7 cellular contexts compared by ENCODE assay signal in genomic region chr4:179867300-179867878, GRCh38.
A peak's percentile ranks its signal among the peaks of the same experiment; 100 is the strongest.
DNase-seq lines count a peak whose midpoint lies in the region; ATAC-seq, FAIRE-seq and TF ChIP-seq lines count a peak whose summit lies in the region.

No MANE protein-coding gene starts in this region.

- no peak overlapping the region for H3K9ac ChIP-seq in OCI-LY1 (ENCODE audit: low read length)
- H3K9ac ChIP-seq in K562 (ENCODE audit: insufficient read depth in 1 of 2, low read depth in 2 of 2, low read length in 2 of 2): no peak overlapping the region

- peak; percentile 82 for TF ChIP-seq CTCF in OCI-LY1 (IDR thresholded peaks at IDR 0.05; ENCODE audit: low read length)
- peak; percentile 22 to 48 (median 35); a peak in 4 of 6 replicates for TF ChIP-seq CTCF in K562 (IDR thresholded peaks at IDR 0.05 in 2 of 3, conservative IDR thresholded peaks at IDR 0.05 in 1 of 3; ENCODE audit: insufficient read depth in 2 of 3, low read depth in 1 of 3, low read length in 3 of 3)
- TF ChIP-seq CTCF in gastrocnemius medialis (IDR thresholded peaks at IDR 0.05 in 4 of 5, conservative IDR thresholded peaks at IDR 0.05 in 1 of 5): no peak

- DNase-seq in GM03348 (ENCODE audit: low spot score) (peak; percentile 7), K562 (ENCODE audit: extremely low read depth in 1 of 4, low spot score in 3 of 4) (peak; percentile 8 to 54 (median 14)), medulla oblongata (ENCODE audit: extremely low spot score) (peak; percentile 61), gastrocnemius medialis (no peak)

- H3K4me1 ChIP-seq in OCI-LY1 (ENCODE audit: insufficient read depth, low read length, severe bottlenecking): no peaks in the 10 kb centered on the region
- no peaks in the 10 kb centered on the region for H3K4me1 ChIP-seq in K562 (replicated peaks in 1 of 2; ENCODE audit: control insufficient read depth in 2 of 2, insufficient read depth in 2 of 2, low read length in 2 of 2)
- no peaks in the 10 kb centered on the region for H3K4me1 ChIP-seq in gastrocnemius medialis

- ATAC-seq in GM19463 (IDR thresholded peaks at IDR 0.05; ENCODE audit: unreplicated experiment) (peak; percentile 99), HG03439 (IDR thresholded peaks at IDR 0.05; ENCODE audit: unreplicated experiment) (peak; percentile 89), K562 (peak; percentile 74), gastrocnemius medialis (no peak)

- POLR2A ChIA-PET in K562 (lab: Yijun Ruan, JAX): no interaction called here

- H3K36me3 ChIP-seq in OCI-LY1 (ENCODE audit: insufficient read depth, low read length) (no peaks in the 10 kb centered on the region), K562 (ENCODE audit: control insufficient read depth, insufficient read depth, low read length) (no peaks in the 10 kb centered on the region), gastrocnemius medialis (no peaks in the 10 kb centered on the region)

- H3F3A ChIP-seq in OCI-LY1 (ENCODE audit: insufficient read depth, low read length): no peaks in the 10 kb centered on the region

- H3K27ac ChIP-seq in OCI-LY1 (ENCODE audit: low read depth, low read length, poor library complexity, severe bottlenecking) (no peak overlapping the region), K562 (ENCODE audit: extremely low read depth, low read depth, low read length) (no peak overlapping the region), gastrocnemius medialis (no peak overlapping the region)

- H2AFZ ChIP-seq in OCI-LY1 (ENCODE audit: low read length) (no peak overlapping the region), K562 (ENCODE audit: low read depth, low read length) (no peak overlapping the region)

- H3K4me2 ChIP-seq in OCI-LY1 (ENCODE audit: low read length) (no peak overlapping the region), K562 (ENCODE audit: insufficient read depth, low read length) (no peak overlapping the region)

- H4K20me1 ChIP-seq in OCI-LY1 (ENCODE audit: insufficient read depth, low read length) (no peaks in the 10 kb centered on the region), K562 (replicated peaks; ENCODE audit: control insufficient read depth, insufficient read depth, low read length) (no peaks in the 10 kb centered on the region)

- FAIRE-seq in K562 (lab: Jason Lieb, UNC): no peak

- 5% methylated on average over 6 of the region's 6 CpGs for WGBS in K562 (ENCODE audit: insufficient coverage, low coverage, missing lambda C conversion rate)

- peak in 1 of 2 experiments; percentile 55; a peak in 2 of 4 replicates for TF ChIP-seq RAD21 in K562 (CRISPR knock-in tag; conservative IDR thresholded peaks at IDR 0.05 in 1 of 2, IDR thresholded peaks at IDR 0.05 in 1 of 2)

- H3K9me1 ChIP-seq in K562 (ENCODE audit: control insufficient read depth, insufficient read depth, low read length): no peaks in the 10 kb centered on the region

- no peaks in the 10 kb centered on the region for H3K9me3 ChIP-seq in OCI-LY1 (ENCODE audit: low read length)
- H3K9me3 ChIP-seq in K562 (replicated peaks; ENCODE audit: control insufficient read depth, insufficient read depth, low read depth, low read length): no peaks in the 10 kb centered on the region
- no peaks in the 10 kb centered on the region for H3K9me3 ChIP-seq in gastrocnemius medialis

- no peaks in the 10 kb centered on the region for H3K9me2 ChIP-seq in OCI-LY1 (ENCODE audit: low read depth, low read length)

- TF ChIP-seq POLR2A in K562 (conservative IDR thresholded peaks at IDR 0.05) (no peak), gastrocnemius medialis (IDR thresholded peaks at IDR 0.05) (no peak)

- no TSS peak for BruUV-seq in K562 (replicated peaks; lab: Mats Ljungman, UMichigan)

- H3K79me2 ChIP-seq in OCI-LY1 (ENCODE audit: insufficient read depth, low read length) (no peaks in the 10 kb centered on the region), K562 (ENCODE audit: control insufficient read depth, insufficient read depth, low read length) (no peaks in the 10 kb centered on the region)

- H3K27me3 ChIP-seq in OCI-LY1 (ENCODE audit: insufficient read depth, low read length): no peaks in the 10 kb centered on the region
- no peaks in the 10 kb centered on the region for H3K27me3 ChIP-seq in K562 (ENCODE audit: control insufficient read depth in 2 of 2, insufficient read depth in 2 of 2, low read length in 2 of 2)
- no peaks in the 10 kb centered on the region for H3K27me3 ChIP-seq in gastrocnemius medialis

- CTCF ChIA-PET in K562 (lab: Yijun Ruan, JAX; ENCODE audit: low intra/inter-chr PET ratio): no interaction called here

- no peak overlapping the region for H3K4me3 ChIP-seq in OCI-LY1 (ENCODE audit: low read depth, low read length, poor library complexity, severe bottlenecking)
- no peak overlapping the region for H3K4me3 ChIP-seq in K562
- no peak overlapping the region for H3K4me3 ChIP-seq in gastrocnemius medialis

- no peak for TF ChIP-seq EP300 in K562 (IDR thresholded peaks at IDR 0.05; ENCODE audit: low read length)

- intact Hi-C loops in K562 (cut with micrococcal nuclease): no loop called here
- intact Hi-C loops in gastrocnemius medialis (cut with DNase I; ENCODE audit: low total_unique reads): no loop called here

- in situ Hi-C loops in K562 (cut with MboI): no loop called here
- in situ Hi-C loops in gastrocnemius medialis (cut with MboI; ENCODE audit: low sequenced_read_pairs in 4 of 4): no loop called here

TF ChIP-seq in K562, 482 proteins besides CTCF, POLR2A, EP300 and RAD21:
- TF ChIP-seq FOXA3 (CRISPR knock-in tag; conservative IDR thresholded peaks at IDR 0.05 in 1 of 2, IDR thresholded peaks at IDR 0.05 in 1 of 2) (no peak), MTF1 (CRISPR knock-in tag; IDR thresholded peaks at IDR 0.05; ENCODE audit: borderline replicate concordance) (no peak), TEAD2 (tag; IDR thresholded peaks at IDR 0.05) (no peak), ARID2 (IDR thresholded peaks at IDR 0.05) (no peak), PYGO2 (tag; IDR thresholded peaks at IDR 0.05) (no peak), GTF2B (IDR thresholded peaks at IDR 0.05; ENCODE audit: extremely low read depth, insufficient read length) (no peak), HDAC8 (tag; IDR thresholded peaks at IDR 0.05) (no peak), POLR3G (IDR thresholded peaks at IDR 0.05; ENCODE audit: extremely low read depth, insufficient read length, insufficient replicate concordance) (no peak)
- TF ChIP-seq, protein P1, sequence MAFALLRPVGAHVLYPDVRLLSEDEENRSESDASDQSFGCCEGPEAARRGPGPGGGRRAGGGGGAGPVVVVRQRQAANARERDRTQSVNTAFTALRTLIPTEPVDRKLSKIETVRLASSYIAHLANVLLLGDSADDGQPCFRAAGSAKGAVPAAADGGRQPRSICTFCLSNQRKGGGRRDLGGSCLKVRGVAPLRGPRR (CRISPR knock-in tag; IDR thresholded peaks at IDR 0.05): no peak

Comparison
In these comparisons a context has a peak if more than half of its experiments do, and no peak if none do; other contexts are left out.
1. DNase-seq: peak in GM03348 (single experiment), K562 (4 of 4) and medulla oblongata (single experiment); none in gastrocnemius medialis (0 of 2).
2. ATAC-seq: peak in GM19463 (single experiment), HG03439 (single experiment) and K562 (single experiment); none in gastrocnemius medialis (0 of 2).
3. CTCF ChIP-seq: peak in OCI-LY1 (single experiment) and K562 (3 of 3); none in gastrocnemius medialis (0 of 5).